Comparison of ENCODE assay signal across 1 cellular context in the genomic region with DNA sequence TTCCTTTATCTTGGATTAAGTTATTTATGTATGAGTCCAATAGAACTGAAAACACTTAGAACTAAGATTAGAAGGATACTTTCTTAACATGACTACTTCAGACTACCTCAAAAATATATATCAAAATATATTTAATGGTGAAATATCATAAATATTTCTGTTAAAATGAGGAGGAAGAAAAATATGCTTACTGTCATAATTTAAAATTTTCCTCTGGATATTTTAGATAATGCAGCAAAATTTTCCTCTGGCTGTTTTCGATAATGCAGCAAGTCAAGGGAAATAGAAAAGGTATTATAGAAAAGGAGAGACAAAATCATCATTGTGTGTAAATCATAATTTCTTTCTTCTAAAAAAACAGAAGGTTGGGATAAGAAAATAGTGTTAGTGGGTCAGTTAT.
TF ChIP-seq lines count a peak whose summit lies in the region.

No MANE protein-coding gene starts in this region.

TF ChIP-seq in IMR-90, 13 proteins besides CTCF, POLR2A, EP300 and RAD21 (continued from another document):
- TF ChIP-seq MAZ (IDR thresholded peaks at IDR 0.05; ENCODE audit: borderline replicate concordance, low read depth, low read length) (no peak), MXI1 (IDR thresholded peaks at IDR 0.05; ENCODE audit: borderline replicate concordance, low read depth, low read length) (no peak), CHD1 (IDR thresholded peaks at IDR 0.05; ENCODE audit: low read depth, low read length) (no peak), NFE2L2 (IDR thresholded peaks at IDR 0.05; ENCODE audit: low read depth, low read length) (no peak), BHLHE40 (IDR thresholded peaks at IDR 0.05; ENCODE audit: low read depth, low read length) (no peak), FOS (IDR thresholded peaks at IDR 0.05; ENCODE audit: low read depth, low read length) (no peak), CEBPB (IDR thresholded peaks at IDR 0.05; ENCODE audit: low read depth, low read length) (no peak), RCOR1 (IDR thresholded peaks at IDR 0.05; ENCODE audit: insufficient replicate concordance, low read length) (no peak)
- TF ChIP-seq, protein P1, sequence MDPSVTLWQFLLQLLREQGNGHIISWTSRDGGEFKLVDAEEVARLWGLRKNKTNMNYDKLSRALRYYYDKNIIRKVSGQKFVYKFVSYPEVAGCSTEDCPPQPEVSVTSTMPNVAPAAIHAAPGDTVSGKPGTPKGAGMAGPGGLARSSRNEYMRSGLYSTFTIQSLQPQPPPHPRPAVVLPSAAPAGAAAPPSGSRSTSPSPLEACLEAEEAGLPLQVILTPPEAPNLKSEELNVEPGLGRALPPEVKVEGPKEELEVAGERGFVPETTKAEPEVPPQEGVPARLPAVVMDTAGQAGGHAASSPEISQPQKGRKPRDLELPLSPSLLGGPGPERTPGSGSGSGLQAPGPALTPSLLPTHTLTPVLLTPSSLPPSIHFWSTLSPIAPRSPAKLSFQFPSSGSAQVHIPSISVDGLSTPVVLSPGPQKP (IDR thresholded peaks at IDR 0.05; ENCODE audit: borderline replicate concordance, low read depth, low read length), result no peak
TF ChIP-seq in IMR-90: peak in this region for 0.
